ENCODE assay signal across 9 cellular contexts in the genomic region with DNA sequence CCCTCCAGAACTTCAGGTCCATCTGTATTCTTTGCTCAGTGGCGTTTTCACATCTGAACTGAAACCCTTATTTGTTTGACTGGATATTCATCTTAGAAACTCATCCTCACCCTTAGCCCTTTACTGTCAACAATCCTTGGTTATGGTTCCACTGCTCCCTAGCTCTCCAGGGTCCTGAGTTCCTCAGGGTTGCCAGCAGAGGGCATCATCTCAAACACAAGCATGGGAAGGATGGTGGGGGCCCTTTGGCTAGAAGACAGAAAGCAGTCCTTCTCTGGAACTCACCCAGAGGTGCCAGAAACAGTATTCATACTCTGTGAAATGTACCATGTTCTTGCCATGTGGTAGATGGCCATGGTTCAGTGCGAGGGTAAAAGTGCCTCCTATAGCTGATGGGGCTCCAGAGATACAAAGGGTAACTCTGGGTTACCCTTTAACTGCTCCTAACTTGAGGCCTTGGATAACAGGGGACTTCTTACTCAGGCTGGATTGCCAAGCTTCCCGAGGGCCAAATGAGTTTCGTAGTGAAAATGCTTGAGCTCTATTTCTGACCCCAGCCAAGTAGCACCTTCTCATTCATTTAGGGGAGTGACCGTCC. TPM values are rescaled to one million over a fixed set of nuclear protein-coding genes. Genes with fewer than 3 reads are reported as not detected.
DNase-seq lines count a peak whose midpoint lies in the region; ATAC-seq and TF ChIP-seq lines count a peak whose summit lies in the region.
"Had no signal": no experiment of that assay in that cellular context is flagged by ENCODE, and none has a peak within 500 bp of the region (broad histone marks: within the 10 kb centered on the region; RNA-seq: fewer than 3 reads in every experiment).

No MANE protein-coding gene starts in this region.

- H3K4me2 ChIP-seq in hepatocyte: no peak overlapping the region

- H3K9me3 ChIP-seq in hepatocyte (ENCODE audit: low read depth): no peaks in the 10 kb centered on the region

- in situ Hi-C loops in GM13977 (cut with MboI; ENCODE audit: low pct_unique_long_range_greater_than_20kb, low sequenced_read_pairs, unreplicated experiment): no loop called here

- DNase-seq in BJ (ENCODE audit: low read depth) (no peak), GM13977 (ENCODE audit: low spot score) (no peak), SKM-1 treated with dmso at 0.1 percent for 144 hours (lab: John Stamatoyannopoulos, UW; ENCODE audit: unreplicated experiment) (peak; percentile 48), hepatocyte (ENCODE audit: low spot score) (peak; percentile 38), COLO668 (lab: John Stamatoyannopoulos, UW; ENCODE audit: unreplicated experiment) (no peak)

- 81% methylated on average over 5 of the region's 5 CpGs for WGBS in hepatocyte (ENCODE audit: low lambda C conversion rate, missing lambda C conversion rate)

- no peak overlapping the region for H3K27ac ChIP-seq in hepatocyte

- peaks cover 44% of the 10 kb centered on the region for H3K36me3 ChIP-seq in BJ (ENCODE audit: control insufficient read depth, insufficient read depth, low read length)
- no peaks in the 10 kb centered on the region for H3K36me3 ChIP-seq in hepatocyte (replicated peaks; ENCODE audit: insufficient read depth, low read depth)

- H3K79me2 ChIP-seq in hepatocyte: no peaks in the 10 kb centered on the region

- H3K9me2 ChIP-seq in hepatocyte (replicated peaks; ENCODE audit: insufficient read depth): no peaks in the 10 kb centered on the region

- CTCF ChIA-PET in BJ (lab: Yijun Ruan, JAX): interaction anchor here (1.0 to 6.2 kb wide), 12 partner anchors 9 to 251 kb away, joined by 3 to 86 read pairs (median 4); no protein-coding TSS in a partner anchor

- TF ChIP-seq CTCF in BJ (IDR thresholded peaks at IDR 0.05; ENCODE audit: insufficient read depth, low read depth, low read length): peak; percentile 61
- TF ChIP-seq CTCF in GM13977 (IDR thresholded peaks at IDR 0.05; ENCODE audit: extremely low read depth, insufficient read depth, missing control alignments): peak; percentile 54
- peak; percentile 42 for TF ChIP-seq CTCF in hepatocyte (IDR thresholded peaks at IDR 0.05; ENCODE audit: poor library complexity)

- ATAC-seq in HG02840 (IDR thresholded peaks at IDR 0.05; ENCODE audit: low FRiP score, unreplicated experiment) (no peak), HG03457 (IDR thresholded peaks at IDR 0.05; ENCODE audit: unreplicated experiment) (no peak), GM21619 (IDR thresholded peaks at IDR 0.05; ENCODE audit: unreplicated experiment) (no peak)

- H2AFZ ChIP-seq in hepatocyte: no peak overlapping the region

- no peaks in the 10 kb centered on the region for H4K20me1 ChIP-seq in hepatocyte (ENCODE audit: insufficient read depth, poor library complexity, severe bottlenecking)

- no peaks in the 10 kb centered on the region for H3K4me1 ChIP-seq in hepatocyte (ENCODE audit: insufficient read depth)

- H3K27me3 ChIP-seq in BJ (ENCODE audit: control insufficient read depth, insufficient read depth, low read length) (no peaks in the 10 kb centered on the region), hepatocyte (no peaks in the 10 kb centered on the region)

- POLR2A ChIA-PET in BJ (lab: Charles Lee): no interaction called here

- H3K4me3 ChIP-seq in BJ (ENCODE audit: low read depth, low read length) (no peak overlapping the region), hepatocyte (no peak overlapping the region)

RNA-seq across cellular contexts. Expression of gene NCSTN, which starts 11.3 kb away (rescaled TPM):
- polyA plus RNA-seq in BJ (2011; rRNA removed) (214 and 260 TPM in 2 replicates), hepatocyte (112 and 120 TPM in 2 replicates)
- 93.8 and 171 TPM in 2 replicates for polyA minus RNA-seq in BJ (2011; rRNA and poly(A)+ RNA removed)
- total RNA-seq in hepatocyte: 90.3 and 103 TPM in 2 replicates

RNA-seq across cellular contexts. Expression of gene COPA, which starts 11.4 kb away (rescaled TPM):
- polyA plus RNA-seq in BJ (2011; rRNA removed) (267 and 304 TPM in 2 replicates), hepatocyte (138 and 141 TPM in 2 replicates)
- 227 and 334 TPM in 2 replicates for polyA minus RNA-seq in BJ (2011; rRNA and poly(A)+ RNA removed)
- total RNA-seq in hepatocyte: 149 and 151 TPM in 2 replicates

RNA-seq across cellular contexts. Expression of gene NHLH1, which starts 12.4 kb away (rescaled TPM):
- 0.13 and 0.20 TPM in 2 replicates for polyA plus RNA-seq in BJ (2011; rRNA removed)
- polyA minus RNA-seq in BJ (2011; rRNA and poly(A)+ RNA removed): 0.10 and 0.19 TPM in 2 replicates
- total RNA-seq in hepatocyte: 0.13 TPM in 1 of 2 replicates, not detected in the other
- not detected in 2 replicates for polyA plus RNA-seq in hepatocyte
- total RNA-seq: dermis microvascular lymphatic vessel endothelial cell had no signal

RNA-seq across cellular contexts. Expression of gene VANGL2, which starts 45.9 kb away (rescaled TPM):
- polyA plus RNA-seq in BJ (2011; rRNA removed) (0.23 and 0.33 TPM in 2 replicates), hepatocyte (8.2 and 8.9 TPM in 2 replicates)
- polyA minus RNA-seq in BJ (2011; rRNA and poly(A)+ RNA removed): 0.10 and 0.14 TPM in 2 replicates
- total RNA-seq in hepatocyte: 9.7 and 10.9 TPM in 2 replicates
- total RNA-seq: dermis microvascular lymphatic vessel endothelial cell had no signal

Comparison
In these comparisons a context has a peak if more than half of its experiments do, and no peak if none do; other contexts are left out.
1. DNase-seq: peak in SKM-1 treated with dmso at 0.1 percent for 144 hours (single experiment) and hepatocyte (single experiment); none in BJ (single experiment), GM13977 (single experiment) and COLO668 (single experiment).
2. Peak in every context shown above with its lines, with median percentiles within 50 percentile points of each other: CTCF ChIP-seq.